Comparison of ENCODE assay signal across 7 cellular contexts in genomic region chr1:1452365-1452739, GRCh38.
A peak's percentile ranks its signal among the peaks of the same experiment; 100 is the strongest.
DNase-seq lines count a peak whose midpoint lies in the region; ATAC-seq and TF ChIP-seq lines count a peak whose summit lies in the region.
"Not testable (repeated sequence)": the region's sequence is repeated elsewhere in the genome, so short reads cannot be mapped to it uniquely, and the experiment has no call there.

No MANE protein-coding gene starts in this region.

- not testable (repeated sequence) for H3K4me3 ChIP-seq in RWPE2 (ENCODE audit: severe bottlenecking); epithelial cell of esophagus (ENCODE audit: low read length)

- H3K27me3 ChIP-seq in RWPE2 (ENCODE audit: insufficient read depth, poor library complexity, severe bottlenecking): not testable (repeated sequence)

- H3K9me3 ChIP-seq in RWPE2 (ENCODE audit: severe bottlenecking): not testable (repeated sequence)

- DNase-seq in COR-L47 (lab: John Stamatoyannopoulos, UW) (peak; percentile 69), DMS53 (lab: John Stamatoyannopoulos, UW) (peak; percentile 22), NCI-H1105 (lab: John Stamatoyannopoulos, UW) (peak; percentile 27), NCI-H2171 (lab: John Stamatoyannopoulos, UW) (peak; percentile 72), NCI-H69 (lab: John Stamatoyannopoulos, UW) (peak; percentile 30), epithelial cell of esophagus (ENCODE audit: low read depth) (peak; percentile 66)
- not testable (repeated sequence) for DNase-seq in RWPE2 (ENCODE audit: low spot score)

- not testable (repeated sequence) for H3K4me1 ChIP-seq in RWPE2 (ENCODE audit: insufficient read depth, poor library complexity, severe bottlenecking)

- not testable (repeated sequence) for H3K27ac ChIP-seq in RWPE2 (ENCODE audit: poor library complexity, severe bottlenecking)

- peak; percentile 29; the same call in 1 of the 3 replicates for ATAC-seq in RWPE2 (ENCODE audit: low read depth)

- TF ChIP-seq CTCF in RWPE2 (IDR thresholded peaks at IDR 0.05; ENCODE audit: poor library complexity, severe bottlenecking); epithelial cell of esophagus (IDR thresholded peaks at IDR 0.05; ENCODE audit: insufficient read depth, low read depth, low read length, missing control alignments): not testable (repeated sequence)

- not testable (repeated sequence) for H3K36me3 ChIP-seq in RWPE2 (ENCODE audit: low read depth)
